In genomic region chr12:45381351-45381750, GRCh38 we compare ENCODE assay signal across 21 cellular contexts.
"Had no signal": no experiment of that assay in that cellular context is flagged by ENCODE, and none has a peak within 500 bp of the region (broad histone marks: within the 10 kb centered on the region; RNA-seq: fewer than 3 reads in every experiment).

No MANE protein-coding gene starts in this region.

- H3K9me3 ChIP-seq: esophagus squamous epithelium, mucosa of descending colon, prostate gland, tibial nerve had no signal

- H3K4me1 Mint-ChIP-seq: activated naive CD4-positive, alpha-beta T cell treated with anti-CD3 and anti-CD28 coated beads, Interleukin-2, amount 50 U/mL, for 24 hours; naive B cell; neural progenitor cell had no signal

- ATAC-seq: activated T-cell treated with anti-CD3 and anti-CD28 coated beads, Interleukin-2, amount 50 U/mL, for 72 hours; mucosa of descending colon; right cardiac atrium had no signal

- H3K36me3 ChIP-seq: neural progenitor cell, prostate gland had no signal

- H3K9me3 Mint-ChIP-seq: activated naive CD4-positive, alpha-beta T cell treated with anti-CD3 and anti-CD28 coated beads, Interleukin-2, amount 50 U/mL, for 24 hours; activated T-cell treated with anti-CD3 and anti-CD28 coated beads, Interleukin-2, amount 50 U/mL, for 72 hours; neural progenitor cell; stimulated activated naive CD8-positive, alpha-beta T cell treated with anti-CD3 and anti-CD28 coated beads, Interleukin-15, Interleukin-2, amounts not matched to agents 100 ng/mL and 50 ng/mL, for 24 hours had no signal

- H3K27ac Mint-ChIP-seq: activated naive CD4-positive, alpha-beta T cell treated with anti-CD3 and anti-CD28 coated beads, Interleukin-2, amount 50 U/mL, for 24 hours; activated T-cell treated with anti-CD3 and anti-CD28 coated beads, Interleukin-2, amount 50 U/mL, for 72 hours; neural progenitor cell; stimulated activated naive CD8-positive, alpha-beta T cell treated with anti-CD3 and anti-CD28 coated beads, Interleukin-15, Interleukin-2, amounts not matched to agents 100 ng/mL and 50 ng/mL, for 24 hours had no signal

- H3K27me3 Mint-ChIP-seq: activated naive CD4-positive, alpha-beta T cell treated with anti-CD3 and anti-CD28 coated beads, Interleukin-2, amount 50 U/mL, for 24 hours; naive B cell; stimulated activated naive CD8-positive, alpha-beta T cell treated with anti-CD3 and anti-CD28 coated beads, Interleukin-15, Interleukin-2, amounts not matched to agents 100 ng/mL and 50 ng/mL, for 24 hours had no signal

- H3K4me2 ChIP-seq: neural progenitor cell had no signal

- H3K27me3 ChIP-seq: esophagus squamous epithelium, neural progenitor cell, tibial nerve had no signal

- H3K27ac ChIP-seq: esophagus squamous epithelium, neural progenitor cell, prostate gland, skin epidermis, tibial nerve, WERI-Rb-1 had no signal

- H3K4me1 ChIP-seq: esophagus squamous epithelium, neural progenitor cell, prostate gland, tibial nerve had no signal

- H3K4me3 ChIP-seq: esophagus squamous epithelium, mucosa of descending colon, neural progenitor cell, prostate gland, skin epidermis, tibial nerve had no signal

- DNase-seq: activated CD4-positive, alpha-beta T cell treated with anti-CD3 and anti-CD28 coated beads for 1 hour; activated CD4-positive, alpha-beta T cell treated with anti-CD3 and anti-CD28 coated beads, Interleukin-2, amount 50 U/mL, for 4 hours; activated effector memory CD4-positive, alpha-beta T cell treated with anti-CD3 and anti-CD28 coated beads, Interleukin-2, amount 50 U/mL, for 16 hours; activated T-cell treated with anti-CD3 and anti-CD28 coated beads, Interleukin-2, amount 50 U/mL, for 72 hours; effector CD8-positive, alpha-beta T cell; esophagus squamous epithelium; glutamatergic neuron; hippocampal formation; islet precursor cell; mucosa of descending colon; naive B cell; right cardiac atrium; stimulated activated CD4-positive, alpha-beta T cell treated with anti-CD3 and anti-CD28 coated beads, Interleukin-2, amount 100 ng/mL, for 48 hours; T-helper 2 cell; WERI-Rb-1 had no signal

- H3K4me3 Mint-ChIP-seq: activated naive CD4-positive, alpha-beta T cell treated with anti-CD3 and anti-CD28 coated beads, Interleukin-2, amount 50 U/mL, for 24 hours; activated T-cell treated with anti-CD3 and anti-CD28 coated beads, Interleukin-2, amount 50 U/mL, for 72 hours; naive B cell; neural progenitor cell; stimulated activated naive CD8-positive, alpha-beta T cell treated with anti-CD3 and anti-CD28 coated beads, Interleukin-15, Interleukin-2, amounts not matched to agents 100 ng/mL and 50 ng/mL, for 24 hours had no signal

- H2AFZ ChIP-seq: neural progenitor cell had no signal
